Comparison of ENCODE assay signal across 8 cellular contexts in the genomic region with DNA sequence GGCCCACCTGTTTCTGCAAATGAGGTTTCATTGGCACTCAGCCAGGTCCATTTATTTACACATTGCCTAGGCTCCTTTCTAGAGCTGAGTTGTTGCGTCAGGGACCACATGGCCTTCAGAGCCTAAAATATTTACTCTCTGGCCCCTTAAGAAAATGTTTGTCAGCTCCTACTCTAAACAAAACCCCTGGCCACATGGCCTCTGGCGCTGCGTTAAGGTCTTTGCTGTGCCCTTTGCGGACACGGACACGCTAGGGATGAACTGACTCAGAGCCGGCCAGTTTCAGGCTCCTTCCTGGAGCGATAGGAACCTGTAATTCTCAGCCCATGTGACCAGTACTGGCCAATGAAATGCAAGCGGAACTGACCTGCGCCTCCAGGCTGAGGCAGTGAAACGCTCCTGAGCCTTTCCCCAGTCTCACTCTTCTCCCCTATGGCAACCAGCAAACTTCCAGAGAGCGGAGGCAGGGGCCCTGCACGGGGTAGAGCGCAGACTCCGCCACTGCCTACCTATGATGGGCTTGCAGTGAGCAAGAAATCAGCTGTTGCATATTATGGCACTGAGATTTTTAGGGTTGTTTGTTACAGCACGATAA.
DNase-seq lines count a peak whose midpoint lies in the region; ATAC-seq, FAIRE-seq and TF ChIP-seq lines count a peak whose summit lies in the region.

No MANE protein-coding gene starts in this region.

- H3K9me3 ChIP-seq in mucosa of descending colon: no peaks in the 10 kb centered on the region

- no peaks in the 10 kb centered on the region for H3K27me3 ChIP-seq in bronchial epithelial cell (ENCODE audit: control insufficient read depth, insufficient read depth, low read length)

- H3K36me3 ChIP-seq in bronchial epithelial cell (ENCODE audit: control insufficient read depth, insufficient read depth, low read length) (no peaks in the 10 kb centered on the region), mucosa of descending colon (ENCODE audit: low read depth) (no peaks in the 10 kb centered on the region)

- no peaks in the 10 kb centered on the region for H3K4me1 ChIP-seq in mucosa of descending colon (ENCODE audit: low read depth)

- intact Hi-C loops in mucosa of descending colon (cut with DNase I, micrococcal nuclease): no loop called here

- no peak overlapping the region for H3K4me3 ChIP-seq in bronchial epithelial cell (ENCODE audit: low read depth, low read length)
- no peak overlapping the region for H3K4me3 ChIP-seq in mucosa of descending colon

- ATAC-seq in mucosa of descending colon (peak; percentile 99), HG02981 (IDR thresholded peaks at IDR 0.05; ENCODE audit: unreplicated experiment) (no peak), HG02759 (IDR thresholded peaks at IDR 0.05; ENCODE audit: unreplicated experiment) (no peak)

- DNase-seq in DMS153 (lab: John Stamatoyannopoulos, UW) (peak; percentile 97), NCI-H146 (lab: John Stamatoyannopoulos, UW) (peak; percentile 92), bronchial epithelial cell (ENCODE audit: low read depth) (peak; percentile 88), mucosa of descending colon (peak; percentile 80 to 92 (median 83)), mesenteric fat pad (ENCODE audit: low spot score) (no peak)
- no peak for DNase-seq in stimulated activated CD4-positive, alpha-beta T cell treated with anti-CD3 and anti-CD28 coated beads, Interleukin-4, amount 100 ng/mL, for 4 hours

- no peak for FAIRE-seq in bronchial epithelial cell (lab: Jason Lieb, UNC)

- no peak for TF ChIP-seq CTCF in bronchial epithelial cell (IDR thresholded peaks at IDR 0.05; ENCODE audit: insufficient read depth, low read length, severe bottlenecking)
- no peak for TF ChIP-seq CTCF in mucosa of descending colon (IDR thresholded peaks at IDR 0.05)

Comparison
In these comparisons a context has a peak if more than half of its experiments do, and no peak if none do; other contexts are left out.
1. DNase-seq: peak in DMS153 (single experiment), NCI-H146 (single experiment), bronchial epithelial cell (single experiment) and mucosa of descending colon (3 of 3); none in stimulated activated CD4-positive, alpha-beta T cell treated with anti-CD3 and anti-CD28 coated beads, Interleukin-4, amount 100 ng/mL, for 4 hours (0 of 2) and mesenteric fat pad (single experiment).